In the genomic region with DNA sequence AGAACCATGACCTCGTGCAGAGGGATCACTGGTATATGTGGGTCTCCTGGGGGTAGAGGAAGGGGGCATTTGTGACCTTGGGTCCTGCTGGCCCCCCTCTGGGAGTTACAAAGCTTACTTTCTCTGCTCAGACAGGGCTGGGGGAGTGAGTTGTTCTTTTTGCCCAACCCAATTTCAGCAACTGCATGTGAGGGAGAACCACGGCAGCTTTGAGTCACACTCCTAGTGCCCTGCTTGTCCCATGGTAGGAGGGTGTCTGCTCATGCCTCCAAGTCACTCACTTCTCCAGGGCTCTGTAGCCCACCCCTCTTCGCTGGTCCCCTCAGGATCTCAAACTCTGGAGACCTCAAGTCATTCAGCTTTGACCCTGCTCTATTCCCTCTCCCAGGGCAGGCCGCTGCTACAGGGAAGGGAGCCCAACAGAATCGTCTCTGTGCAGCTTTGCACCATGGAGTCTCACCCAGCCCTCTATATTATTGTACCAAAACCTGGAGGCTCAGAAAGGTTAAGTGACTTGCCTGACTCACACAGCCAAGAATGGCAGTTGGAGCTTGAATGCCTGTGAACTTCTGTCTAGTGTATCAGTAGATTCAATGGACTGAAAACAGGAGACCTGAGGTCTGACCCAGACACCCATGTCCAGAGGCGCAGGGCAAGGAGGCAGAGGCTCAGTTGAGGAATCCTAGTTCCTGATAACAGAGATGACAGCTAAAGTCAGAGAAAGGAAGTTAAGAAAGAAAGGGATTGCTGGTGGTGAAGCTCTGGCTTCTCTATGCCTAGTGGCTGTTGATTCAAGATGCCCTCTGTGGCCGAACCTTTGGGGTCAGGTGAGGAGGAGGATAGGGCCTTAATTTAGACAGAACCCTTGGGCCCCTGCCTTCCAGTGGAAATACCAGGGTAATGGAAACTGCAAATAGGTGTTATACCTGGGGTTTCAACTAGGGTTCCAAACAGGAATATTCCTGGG, we compare ENCODE assay signal across 1 cellular context.
TF ChIP-seq lines count a peak whose summit lies in the region.

No MANE protein-coding gene starts in this region.

TF ChIP-seq in IMR-90, 13 proteins besides CTCF, POLR2A, EP300 and RAD21:
- TF ChIP-seq CEBPB (IDR thresholded peaks at IDR 0.05; ENCODE audit: low read depth, low read length) (no peak), MXI1 (IDR thresholded peaks at IDR 0.05; ENCODE audit: borderline replicate concordance, low read depth, low read length) (no peak), FOS (IDR thresholded peaks at IDR 0.05; ENCODE audit: low read depth, low read length) (no peak), RFX5 (IDR thresholded peaks at IDR 0.05; ENCODE audit: low read depth, low read length) (no peak), RCOR1 (IDR thresholded peaks at IDR 0.05; ENCODE audit: insufficient replicate concordance, low read length) (no peak), CHD1 (IDR thresholded peaks at IDR 0.05; ENCODE audit: low read depth, low read length) (no peak), MAFK (IDR thresholded peaks at IDR 0.05; ENCODE audit: low read depth, low read length) (no peak), MAZ (IDR thresholded peaks at IDR 0.05; ENCODE audit: borderline replicate concordance, low read depth, low read length) (no peak), BHLHE40 (IDR thresholded peaks at IDR 0.05; ENCODE audit: low read depth, low read length) (no peak)
- TF ChIP-seq, protein P1, sequence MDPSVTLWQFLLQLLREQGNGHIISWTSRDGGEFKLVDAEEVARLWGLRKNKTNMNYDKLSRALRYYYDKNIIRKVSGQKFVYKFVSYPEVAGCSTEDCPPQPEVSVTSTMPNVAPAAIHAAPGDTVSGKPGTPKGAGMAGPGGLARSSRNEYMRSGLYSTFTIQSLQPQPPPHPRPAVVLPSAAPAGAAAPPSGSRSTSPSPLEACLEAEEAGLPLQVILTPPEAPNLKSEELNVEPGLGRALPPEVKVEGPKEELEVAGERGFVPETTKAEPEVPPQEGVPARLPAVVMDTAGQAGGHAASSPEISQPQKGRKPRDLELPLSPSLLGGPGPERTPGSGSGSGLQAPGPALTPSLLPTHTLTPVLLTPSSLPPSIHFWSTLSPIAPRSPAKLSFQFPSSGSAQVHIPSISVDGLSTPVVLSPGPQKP (IDR thresholded peaks at IDR 0.05; ENCODE audit: borderline replicate concordance, low read depth, low read length) = no peak
